ENCODE assay signal across 8 cellular contexts in genomic region chrX:118644378-118644777, GRCh38.
DNase-seq lines count a peak whose midpoint lies in the region; TF ChIP-seq lines count a peak whose summit lies in the region.

No MANE protein-coding gene starts in this region.

- no peak overlapping the region for H3K4me3 ChIP-seq in GM06990 (replicated peaks; ENCODE audit: low read depth, low read length)
- H3K4me3 ChIP-seq in mammary epithelial cell (replicated peaks in 1 of 3; ENCODE audit: insufficient read depth in 1 of 3, low read depth in 2 of 3, low read length in 3 of 3): no peak overlapping the region

- dilution Hi-C loops in mammary epithelial cell (cut with HindIII; ENCODE audit: low sequenced_read_pairs): loop anchor here (25.0 kb wide), 1 partner anchor 168 kb away; the partner anchor contains the start of gene ZCCHC12

- TF ChIP-seq CTCF in GM06990 (IDR thresholded peaks at IDR 0.05; ENCODE audit: insufficient read depth, low read length, poor library complexity, severe bottlenecking) (peak; percentile 25), mammary epithelial cell (conservative IDR thresholded peaks at IDR 0.05 in 1 of 2, IDR thresholded peaks at IDR 0.05 in 1 of 2; ENCODE audit: extremely low read depth in 1 of 2, insufficient read depth in 1 of 2, low read depth in 1 of 2, low read length in 2 of 2) (peak; percentile 21 to 57)

- no peaks in the 10 kb centered on the region for H3K79me2 ChIP-seq in mammary epithelial cell (ENCODE audit: insufficient read depth, low read length)

- H3K27ac ChIP-seq in mammary epithelial cell (ENCODE audit: insufficient read depth, low read depth, low read length): no peak overlapping the region

- no peaks in the 10 kb centered on the region for H3K9me3 ChIP-seq in mammary epithelial cell (replicated peaks; ENCODE audit: insufficient read depth, low read length)

- intact Hi-C loops in mammary epithelial cell (cut with micrococcal nuclease): loop anchor here (1.0 to 10.0 kb wide), 3 partner anchors 80 to 423 kb away; partner anchors contain the start of gene IL13RA1

- in situ Hi-C loops in mammary epithelial cell (cut with MboI; ENCODE audit: low sequenced_read_pairs in 2 of 2): loop anchor here (5.0 to 10.0 kb wide), 2 partner anchors 160 to 163 kb away; no protein-coding TSS in a partner anchor

- no peak for DNase-seq in GM06990 (ENCODE audit: extremely low read depth, insufficient read length)
- DNase-seq in NCI-H146 treated with DMSO at 0.1 percent for 48 hours (lab: John Stamatoyannopoulos, UW; ENCODE audit: unreplicated experiment): peak; percentile 15
- peak; percentile 23 for DNase-seq in mammary epithelial cell
- DNase-seq in midbrain (lab: John Stamatoyannopoulos, UW): peak; percentile 10
- DNase-seq in germinal center (ENCODE audit: low spot score): no peak
- DNase-seq in activated effector memory CD4-positive, alpha-beta T cell treated with Interleukin-2 at 50 U/mL for 16 hours: no peak
- no peak for DNase-seq in KG1 (lab: John Stamatoyannopoulos, UW)
- no peak for DNase-seq in T1000 (lab: John Stamatoyannopoulos, UW)

- no peak overlapping the region for H3K4me2 ChIP-seq in mammary epithelial cell (ENCODE audit: insufficient read depth, low read depth, low read length)

- no TSS peak for BruUV-seq in mammary epithelial cell (replicated peaks; lab: Mats Ljungman, UMichigan)

- H3K36me3 ChIP-seq in GM06990 (ENCODE audit: control insufficient read depth, insufficient read depth, low read length) (no peaks in the 10 kb centered on the region; the same call in 1 of the 2 replicates), mammary epithelial cell (ENCODE audit: insufficient read depth, low read length) (no peaks in the 10 kb centered on the region)

- 67% methylated on average over 1 of the region's 1 CpG for WGBS in mammary epithelial cell (ENCODE audit: low coverage, missing lambda C conversion rate)

- no peaks in the 10 kb centered on the region for H4K20me1 ChIP-seq in mammary epithelial cell (ENCODE audit: insufficient read depth, low read length)

- H2AFZ ChIP-seq in mammary epithelial cell (ENCODE audit: low read depth, low read length): no peak overlapping the region

- no peaks in the 10 kb centered on the region for H3K4me1 ChIP-seq in mammary epithelial cell (ENCODE audit: insufficient read depth, low read length)

- H3K9ac ChIP-seq in mammary epithelial cell (ENCODE audit: insufficient read depth, low read length): no peak overlapping the region

- CTCF ChIA-PET in mammary epithelial cell (lab: Charles Lee; ENCODE audit: low non-redundant PET): no interaction called here

- H3K27me3 ChIP-seq in GM06990 (replicated peaks; ENCODE audit: control insufficient read depth, insufficient read depth, low read length) (no peaks in the 10 kb centered on the region), mammary epithelial cell (ENCODE audit: insufficient read depth, low read length) (no peaks in the 10 kb centered on the region)

Comparison
In these comparisons a context has a peak if more than half of its experiments do, and no peak if none do; other contexts are left out.
1. DNase-seq: peak in NCI-H146 treated with DMSO at 0.1 percent for 48 hours (single experiment), mammary epithelial cell (single experiment) and midbrain (single experiment); none in GM06990 (single experiment), germinal center (single experiment), activated effector memory CD4-positive, alpha-beta T cell treated with Interleukin-2 at 50 U/mL for 16 hours (single experiment), KG1 (single experiment) and T1000 (single experiment).